In the genomic region with DNA sequence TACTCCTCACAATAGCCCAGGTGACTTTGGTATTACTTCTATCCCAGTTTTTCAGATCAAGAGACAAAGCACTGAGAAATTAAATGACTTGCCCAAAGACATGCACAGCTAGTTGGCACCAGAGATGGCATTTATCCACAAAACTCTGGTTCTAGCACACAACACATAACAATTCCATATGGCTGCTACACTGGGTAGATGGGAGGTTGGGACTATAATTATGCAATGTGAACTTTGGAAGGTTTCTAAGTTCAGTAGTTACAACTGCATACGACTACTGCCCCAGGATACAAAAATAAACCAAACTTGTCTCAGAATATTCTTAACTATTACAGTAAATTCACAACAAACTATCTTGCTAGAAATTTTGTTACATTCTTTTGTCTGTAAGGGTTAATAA, we compare ENCODE assay signal across 1 cellular context.
TF ChIP-seq lines count a peak whose summit lies in the region.

No MANE protein-coding gene starts in this region.

TF ChIP-seq in HepG2, 621 proteins besides CTCF, POLR2A, EP300 and RAD21 (continued from another document):
- TF ChIP-seq, protein P1, sequence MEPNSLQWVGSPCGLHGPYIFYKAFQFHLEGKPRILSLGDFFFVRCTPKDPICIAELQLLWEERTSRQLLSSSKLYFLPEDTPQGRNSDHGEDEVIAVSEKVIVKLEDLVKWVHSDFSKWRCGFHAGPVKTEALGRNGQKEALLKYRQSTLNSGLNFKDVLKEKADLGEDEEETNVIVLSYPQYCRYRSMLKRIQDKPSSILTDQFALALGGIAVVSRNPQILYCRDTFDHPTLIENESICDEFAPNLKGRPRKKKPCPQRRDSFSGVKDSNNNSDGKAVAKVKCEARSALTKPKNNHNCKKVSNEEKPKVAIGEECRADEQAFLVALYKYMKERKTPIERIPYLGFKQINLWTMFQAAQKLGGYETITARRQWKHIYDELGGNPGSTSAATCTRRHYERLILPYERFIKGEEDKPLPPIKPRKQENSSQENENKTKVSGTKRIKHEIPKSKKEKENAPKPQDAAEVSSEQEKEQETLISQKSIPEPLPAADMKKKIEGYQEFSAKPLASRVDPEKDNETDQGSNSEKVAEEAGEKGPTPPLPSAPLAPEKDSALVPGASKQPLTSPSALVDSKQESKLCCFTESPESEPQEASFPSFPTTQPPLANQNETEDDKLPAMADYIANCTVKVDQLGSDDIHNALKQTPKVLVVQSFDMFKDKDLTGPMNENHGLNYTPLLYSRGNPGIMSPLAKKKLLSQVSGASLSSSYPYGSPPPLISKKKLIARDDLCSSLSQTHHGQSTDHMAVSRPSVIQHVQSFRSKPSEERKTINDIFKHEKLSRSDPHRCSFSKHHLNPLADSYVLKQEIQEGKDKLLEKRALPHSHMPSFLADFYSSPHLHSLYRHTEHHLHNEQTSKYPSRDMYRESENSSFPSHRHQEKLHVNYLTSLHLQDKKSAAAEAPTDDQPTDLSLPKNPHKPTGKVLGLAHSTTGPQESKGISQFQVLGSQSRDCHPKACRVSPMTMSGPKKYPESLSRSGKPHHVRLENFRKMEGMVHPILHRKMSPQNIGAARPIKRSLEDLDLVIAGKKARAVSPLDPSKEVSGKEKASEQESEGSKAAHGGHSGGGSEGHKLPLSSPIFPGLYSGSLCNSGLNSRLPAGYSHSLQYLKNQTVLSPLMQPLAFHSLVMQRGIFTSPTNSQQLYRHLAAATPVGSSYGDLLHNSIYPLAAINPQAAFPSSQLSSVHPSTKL (CRISPR knock-in tag; IDR thresholded peaks at IDR 0.05), result 0 out of 2 replicates have a peak, but pooled peaks have one; percentile 24
- peak; percentile 80; the same call in 1 of the 2 replicates for TF ChIP-seq ZNF644 (CRISPR knock-in tag; IDR thresholded peaks at IDR 0.05; ENCODE audit: low read depth)
- TF ChIP-seq, protein P2, sequence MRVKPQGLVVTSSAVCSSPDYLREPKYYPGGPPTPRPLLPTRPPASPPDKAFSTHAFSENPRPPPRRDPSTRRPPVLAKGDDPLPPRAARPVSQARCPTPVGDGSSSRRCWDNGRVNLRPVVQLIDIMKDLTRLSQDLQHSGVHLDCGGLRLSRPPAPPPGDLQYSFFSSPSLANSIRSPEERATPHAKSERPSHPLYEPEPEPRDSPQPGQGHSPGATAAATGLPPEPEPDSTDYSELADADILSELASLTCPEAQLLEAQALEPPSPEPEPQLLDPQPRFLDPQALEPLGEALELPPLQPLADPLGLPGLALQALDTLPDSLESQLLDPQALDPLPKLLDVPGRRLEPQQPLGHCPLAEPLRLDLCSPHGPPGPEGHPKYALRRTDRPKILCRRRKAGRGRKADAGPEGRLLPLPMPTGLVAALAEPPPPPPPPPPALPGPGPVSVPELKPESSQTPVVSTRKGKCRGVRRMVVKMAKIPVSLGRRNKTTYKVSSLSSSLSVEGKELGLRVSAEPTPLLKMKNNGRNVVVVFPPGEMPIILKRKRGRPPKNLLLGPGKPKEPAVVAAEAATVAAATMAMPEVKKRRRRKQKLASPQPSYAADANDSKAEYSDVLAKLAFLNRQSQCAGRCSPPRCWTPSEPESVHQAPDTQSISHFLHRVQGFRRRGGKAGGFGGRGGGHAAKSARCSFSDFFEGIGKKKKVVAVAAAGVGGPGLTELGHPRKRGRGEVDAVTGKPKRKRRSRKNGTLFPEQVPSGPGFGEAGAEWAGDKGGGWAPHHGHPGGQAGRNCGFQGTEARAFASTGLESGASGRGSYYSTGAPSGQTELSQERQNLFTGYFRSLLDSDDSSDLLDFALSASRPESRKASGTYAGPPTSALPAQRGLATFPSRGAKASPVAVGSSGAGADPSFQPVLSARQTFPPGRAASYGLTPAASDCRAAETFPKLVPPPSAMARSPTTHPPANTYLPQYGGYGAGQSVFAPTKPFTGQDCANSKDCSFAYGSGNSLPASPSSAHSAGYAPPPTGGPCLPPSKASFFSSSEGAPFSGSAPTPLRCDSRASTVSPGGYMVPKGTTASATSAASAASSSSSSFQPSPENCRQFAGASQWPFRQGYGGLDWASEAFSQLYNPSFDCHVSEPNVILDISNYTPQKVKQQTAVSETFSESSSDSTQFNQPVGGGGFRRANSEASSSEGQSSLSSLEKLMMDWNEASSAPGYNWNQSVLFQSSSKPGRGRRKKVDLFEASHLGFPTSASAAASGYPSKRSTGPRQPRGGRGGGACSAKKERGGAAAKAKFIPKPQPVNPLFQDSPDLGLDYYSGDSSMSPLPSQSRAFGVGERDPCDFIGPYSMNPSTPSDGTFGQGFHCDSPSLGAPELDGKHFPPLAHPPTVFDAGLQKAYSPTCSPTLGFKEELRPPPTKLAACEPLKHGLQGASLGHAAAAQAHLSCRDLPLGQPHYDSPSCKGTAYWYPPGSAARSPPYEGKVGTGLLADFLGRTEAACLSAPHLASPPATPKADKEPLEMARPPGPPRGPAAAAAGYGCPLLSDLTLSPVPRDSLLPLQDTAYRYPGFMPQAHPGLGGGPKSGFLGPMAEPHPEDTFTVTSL (CRISPR knock-in tag; IDR thresholded peaks at IDR 0.05; ENCODE audit: borderline replicate concordance), result peak; percentile 65; the same call in 1 of the 2 replicates
- TF ChIP-seq, protein P3, sequence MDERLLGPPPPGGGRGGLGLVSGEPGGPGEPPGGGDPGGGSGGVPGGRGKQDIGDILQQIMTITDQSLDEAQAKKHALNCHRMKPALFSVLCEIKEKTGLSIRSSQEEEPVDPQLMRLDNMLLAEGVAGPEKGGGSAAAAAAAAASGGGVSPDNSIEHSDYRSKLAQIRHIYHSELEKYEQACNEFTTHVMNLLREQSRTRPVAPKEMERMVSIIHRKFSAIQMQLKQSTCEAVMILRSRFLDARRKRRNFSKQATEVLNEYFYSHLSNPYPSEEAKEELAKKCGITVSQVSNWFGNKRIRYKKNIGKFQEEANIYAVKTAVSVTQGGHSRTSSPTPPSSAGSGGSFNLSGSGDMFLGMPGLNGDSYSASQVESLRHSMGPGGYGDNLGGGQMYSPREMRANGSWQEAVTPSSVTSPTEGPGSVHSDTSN (CRISPR knock-in tag; IDR thresholded peaks at IDR 0.05), result no peak
- TF ChIP-seq ZSCAN31 (CRISPR knock-in tag; IDR thresholded peaks at IDR 0.05; ENCODE audit: low read depth), result no peak
- TF ChIP-seq, protein P4, sequence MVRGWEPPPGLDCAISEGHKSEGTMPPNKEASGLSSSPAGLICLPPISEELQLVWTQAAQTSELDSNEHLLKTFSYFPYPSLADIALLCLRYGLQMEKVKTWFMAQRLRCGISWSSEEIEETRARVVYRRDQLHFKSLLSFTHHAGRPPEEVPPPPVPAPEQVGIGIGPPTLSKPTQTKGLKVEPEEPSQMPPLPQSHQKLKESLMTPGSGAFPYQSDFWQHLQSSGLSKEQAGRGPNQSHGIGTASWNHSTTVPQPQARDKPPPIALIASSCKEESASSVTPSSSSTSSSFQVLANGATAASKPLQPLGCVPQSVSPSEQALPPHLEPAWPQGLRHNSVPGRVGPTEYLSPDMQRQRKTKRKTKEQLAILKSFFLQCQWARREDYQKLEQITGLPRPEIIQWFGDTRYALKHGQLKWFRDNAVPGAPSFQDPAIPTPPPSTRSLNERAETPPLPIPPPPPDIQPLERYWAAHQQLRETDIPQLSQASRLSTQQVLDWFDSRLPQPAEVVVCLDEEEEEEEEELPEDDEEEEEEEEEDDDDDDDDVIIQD (CRISPR knock-in tag; IDR thresholded peaks at IDR 0.05; ENCODE audit: low read depth), result peak; percentile 47; the same call in 1 of the 2 replicates
- no peak for TF ChIP-seq HNRNPLL (IDR thresholded peaks at IDR 0.05; ENCODE audit: low read depth, low read length, poor library complexity, severe bottlenecking)
- TF ChIP-seq ZBTB38 (CRISPR knock-in tag; IDR thresholded peaks at IDR 0.05), result no peak
- no peak for TF ChIP-seq SNRNP70 (IDR thresholded peaks at IDR 0.05; ENCODE audit: low read depth, low read length)
- no peak for TF ChIP-seq HOXD1 (CRISPR knock-in tag; IDR thresholded peaks at IDR 0.05)
- TF ChIP-seq CEBPG (CRISPR knock-in tag; IDR thresholded peaks at IDR 0.05), result peak; percentile 60
- TF ChIP-seq POGZ (CRISPR knock-in tag; IDR thresholded peaks at IDR 0.05), result 0 out of 2 replicates have a peak, but pooled peaks have one; percentile 22
- peak; percentile 91 for TF ChIP-seq HNF4A (CRISPR knock-in tag; IDR thresholded peaks at IDR 0.05)
- no peak for TF ChIP-seq ZNF724P (CRISPR knock-in tag; IDR thresholded peaks at IDR 0.05; ENCODE audit: borderline replicate concordance)
- peak; percentile 64; the same call in 1 of the 2 replicates for TF ChIP-seq CEBPB (IDR thresholded peaks at IDR 0.05; ENCODE audit: borderline replicate concordance, low read depth, low read length)
- peak; percentile 23; the same call in 1 of the 2 replicates for TF ChIP-seq ZMYM4 (CRISPR knock-in tag; IDR thresholded peaks at IDR 0.05)
- no peak for TF ChIP-seq MED13 (CRISPR knock-in tag; IDR thresholded peaks at IDR 0.05)
- peak; percentile 58; the same call in 1 of the 2 replicates for TF ChIP-seq NCOR1 (IDR thresholded peaks at IDR 0.05; ENCODE audit: borderline replicate concordance, low read length)
- no peak for TF ChIP-seq ZFP1 (CRISPR knock-in tag; IDR thresholded peaks at IDR 0.05)
- TF ChIP-seq, protein P5, sequence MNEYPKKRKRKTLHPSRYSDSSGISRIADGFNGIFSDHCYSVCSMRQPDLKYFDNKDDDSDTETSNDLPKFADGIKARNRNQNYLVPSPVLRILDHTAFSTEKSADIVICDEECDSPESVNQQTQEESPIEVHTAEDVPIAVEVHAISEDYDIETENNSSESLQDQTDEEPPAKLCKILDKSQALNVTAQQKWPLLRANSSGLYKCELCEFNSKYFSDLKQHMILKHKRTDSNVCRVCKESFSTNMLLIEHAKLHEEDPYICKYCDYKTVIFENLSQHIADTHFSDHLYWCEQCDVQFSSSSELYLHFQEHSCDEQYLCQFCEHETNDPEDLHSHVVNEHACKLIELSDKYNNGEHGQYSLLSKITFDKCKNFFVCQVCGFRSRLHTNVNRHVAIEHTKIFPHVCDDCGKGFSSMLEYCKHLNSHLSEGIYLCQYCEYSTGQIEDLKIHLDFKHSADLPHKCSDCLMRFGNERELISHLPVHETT (CRISPR knock-in tag; conservative IDR thresholded peaks at IDR 0.05), result no peak
- TF ChIP-seq HNF4G (IDR thresholded peaks at IDR 0.05; ENCODE audit: borderline replicate concordance, low read depth, low read length), result peak; percentile 80
- TF ChIP-seq HNF4G (CRISPR knock-in tag; IDR thresholded peaks at IDR 0.05; ENCODE audit: borderline replicate concordance, low read depth), result no peak
